In genomic region chr20:51118985-51119527, GRCh38 we compare ENCODE assay signal across 27 cellular contexts.
"Had no signal": no experiment of that assay in that cellular context is flagged by ENCODE, and none has a peak within 500 bp of the region (broad histone marks: within the 10 kb centered on the region; RNA-seq: fewer than 3 reads in every experiment).

No MANE protein-coding gene starts in this region.

- DNase-seq: activated CD4-positive, alpha-beta T cell treated with anti-CD3 and anti-CD28 coated beads for 48 hours; activated CD4-positive, alpha-beta T cell treated with anti-CD3 and anti-CD28 coated beads, Interleukin-2, amount 50 U/mL, for 4 hours; activated CD8-positive, alpha-beta memory T cell treated with anti-CD3 and anti-CD28 coated beads, Interleukin-2, amount 50 U/mL, for 48 hours; activated CD8-positive, alpha-beta T cell treated with anti-CD3 and anti-CD28 coated beads, Interleukin-2, amount 10 ng/mL, durations not matched to agents 7 days and 5 days; activated naive CD4-positive, alpha-beta T cell treated with anti-CD3 and anti-CD28 coated beads, Interleukin-2, amount 50 U/mL, for 16 hours; activated naive CD8-positive, alpha-beta T cell treated with anti-CD3 and anti-CD28 coated beads, Interleukin-2, amount 10 ng/mL, durations not matched to agents 7 days and 5 days; activated T-cell treated with anti-CD3 and anti-CD28 coated beads, Interleukin-2, amount 50 U/mL, for 1 hour; adrenal gland; anterior cingulate cortex; cerebellar nuclear complex; Karpas-422; MM.1S; NCI-H1105 treated with DMSO at 0.1 percent for 48 hours; NCI-H1436 treated with DMSO at 0.1 percent for 48 hours; NCI-H1930; NCI-H226; NCI-H526 treated with DMSO at 0.1 percent for 48 hours; NCI-H82; NK-92 treated with Interleukin-12 subunit alpha and Interleukin-12 subunit beta, amount 100 ng/mL, for 24 hours; OCI-M1; Right ventricle myocardium superior; RPMI8226; SJCRH30; SK-N-SH; T-helper 1 cell had no signal

- H3K27ac Mint-ChIP-seq: activated CD8-positive, alpha-beta T cell treated with anti-CD3 and anti-CD28 coated beads, Interleukin-2, amount 10 ng/mL, durations not matched to agents 7 days and 5 days; activated naive CD8-positive, alpha-beta T cell treated with anti-CD3 and anti-CD28 coated beads, Interleukin-2, amount 10 ng/mL, durations not matched to agents 7 days and 5 days had no signal

- H3K9me3 Mint-ChIP-seq: activated naive CD8-positive, alpha-beta T cell treated with anti-CD3 and anti-CD28 coated beads, Interleukin-2, amount 10 ng/mL, durations not matched to agents 7 days and 5 days had no signal

- H3K27ac ChIP-seq: adrenal gland, SJCRH30, VCaP had no signal

- H3K27me3 ChIP-seq: adrenal gland had no signal

- H3K4me3 Mint-ChIP-seq: activated CD8-positive, alpha-beta T cell treated with anti-CD3 and anti-CD28 coated beads, Interleukin-2, amount 10 ng/mL, durations not matched to agents 7 days and 5 days; activated naive CD8-positive, alpha-beta T cell treated with anti-CD3 and anti-CD28 coated beads, Interleukin-2, amount 10 ng/mL, durations not matched to agents 7 days and 5 days had no signal

- H3K36me3 Mint-ChIP-seq: activated naive CD8-positive, alpha-beta T cell treated with anti-CD3 and anti-CD28 coated beads, Interleukin-2, amount 10 ng/mL, durations not matched to agents 7 days and 5 days had no signal

- H3K4me1 ChIP-seq: adrenal gland, SJCRH30 had no signal

- H3K36me3 ChIP-seq: adrenal gland, SJCRH30 had no signal

- H3K9me3 ChIP-seq: adrenal gland, SJCRH30, SK-N-SH had no signal

- H3K4me3 ChIP-seq: adrenal gland, K562, SJCRH30 had no signal
